Comparison of ENCODE assay signal across 1 cellular context in the genomic region with DNA sequence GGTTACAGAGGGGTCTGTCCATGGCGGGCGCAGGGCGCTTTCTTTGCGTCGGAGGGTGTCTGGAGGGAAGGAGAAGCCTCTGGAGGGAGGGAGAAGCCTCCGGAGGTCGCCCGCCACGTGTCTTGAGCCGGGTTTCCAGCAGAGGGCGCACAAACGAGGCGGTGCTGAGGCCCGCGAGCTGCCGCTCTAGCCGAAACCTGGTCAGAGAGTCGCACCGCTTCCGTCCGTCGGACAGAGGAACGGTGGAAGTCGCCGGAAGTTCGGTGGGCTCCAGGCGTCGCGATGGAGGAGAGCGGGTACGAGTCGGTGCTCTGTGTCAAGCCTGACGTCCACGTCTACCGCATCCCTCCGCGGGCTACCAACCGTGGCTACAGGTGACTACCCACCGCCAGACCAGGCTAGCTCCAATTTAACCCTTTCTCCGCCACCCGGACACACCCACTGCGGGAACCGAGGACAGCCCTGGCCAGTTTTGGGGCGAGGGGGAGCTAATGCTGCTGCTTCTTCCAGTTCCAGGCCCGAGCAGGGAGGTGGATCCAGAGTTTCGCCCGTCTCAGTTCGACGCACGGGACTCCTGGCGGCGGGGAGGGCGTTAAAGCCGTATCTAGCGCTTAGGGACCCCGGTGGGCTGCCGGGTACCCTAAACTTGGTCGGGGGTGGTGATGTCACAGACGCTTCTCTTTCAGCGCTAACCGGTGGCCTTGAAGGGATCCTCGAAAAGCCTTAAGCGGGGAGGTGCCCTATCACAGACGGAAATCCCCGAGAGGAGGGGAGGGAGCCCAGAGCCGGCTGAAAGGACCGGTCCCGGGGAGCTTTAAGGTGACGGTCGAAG.
TF ChIP-seq lines count a peak whose summit lies in the region.

A gene with protein sequence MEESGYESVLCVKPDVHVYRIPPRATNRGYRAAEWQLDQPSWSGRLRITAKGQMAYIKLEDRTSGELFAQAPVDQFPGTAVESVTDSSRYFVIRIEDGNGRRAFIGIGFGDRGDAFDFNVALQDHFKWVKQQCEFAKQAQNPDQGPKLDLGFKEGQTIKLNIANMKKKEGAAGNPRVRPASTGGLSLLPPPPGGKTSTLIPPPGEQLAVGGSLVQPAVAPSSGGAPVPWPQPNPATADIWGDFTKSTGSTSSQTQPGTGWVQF (plus strand): TSS at position 245 of the 832 bp plus-strand sequence. CDS start 38 bp downstream, at position 283.

TF ChIP-seq in K562, 482 proteins besides CTCF, POLR2A, EP300 and RAD21 (continued from another document and continues in another):
- TF ChIP-seq SFPQ (IDR thresholded peaks at IDR 0.05; ENCODE audit: low read depth, low read length) (no peak), CUX1 (CRISPR knock-in tag; IDR thresholded peaks at IDR 0.05) (no peak), ZNF780A (CRISPR knock-in tag; IDR thresholded peaks at IDR 0.05) (no peak), TCF7 (IDR thresholded peaks at IDR 0.05; ENCODE audit: borderline replicate concordance) (peak; percentile 58; the same call in 1 of the 2 replicates), ZNF512 (tag; IDR thresholded peaks at IDR 0.05) (no peak), PHTF2 (CRISPR knock-in tag; IDR thresholded peaks at IDR 0.05) (no peak), SRSF1 (IDR thresholded peaks at IDR 0.05; ENCODE audit: low read depth, low read length) (no peak), BRF1 (IDR thresholded peaks at IDR 0.05; ENCODE audit: borderline replicate concordance, extremely low read depth, insufficient read length) (no peak), PHF20 (IDR thresholded peaks at IDR 0.05; ENCODE audit: partially characterized antibody) (peak; percentile 89), KDM4B (IDR thresholded peaks at IDR 0.05; ENCODE audit: borderline replicate concordance in 2 of 2, low read depth in 1 of 2) (peak in 1 of 2 experiments; percentile 63; a peak in 1 of 4 replicates), CBX5 (IDR thresholded peaks at IDR 0.05; ENCODE audit: borderline replicate concordance, low read depth) (no peak), SNIP1 (IDR thresholded peaks at IDR 0.05; ENCODE audit: low read depth) (peak; percentile 95), FOXA1 (IDR thresholded peaks at IDR 0.05; ENCODE audit: borderline replicate concordance) (no peak), ZNF197 (CRISPR knock-in tag; IDR thresholded peaks at IDR 0.05; ENCODE audit: low read depth) (no peak), ZNF408 (CRISPR knock-in tag; IDR thresholded peaks at IDR 0.05; ENCODE audit: low read depth) (no peak), ESRRA (IDR thresholded peaks at IDR 0.05; ENCODE audit: borderline replicate concordance, low read depth) (peak; percentile 85), MAFF (IDR thresholded peaks at IDR 0.05; ENCODE audit: low read length) (no peak), TSHZ1 (CRISPR knock-in tag; IDR thresholded peaks at IDR 0.05) (no peak), DNMT1 (IDR thresholded peaks at IDR 0.05) (peak; percentile 95; the same call in 1 of the 2 replicates), ASH1L (IDR thresholded peaks at IDR 0.05; ENCODE audit: borderline replicate concordance, low read depth, partially characterized antibody) (no peak), ZNF354B (CRISPR knock-in tag; IDR thresholded peaks at IDR 0.05) (no peak), HDAC2 (IDR thresholded peaks at IDR 0.05) (peak; percentile 92), ZSCAN32 (CRISPR knock-in tag; IDR thresholded peaks at IDR 0.05) (no peak), SPI1 (IDR thresholded peaks at IDR 0.05; ENCODE audit: borderline replicate concordance, low read depth, low read length) (0 out of 2 replicates have a peak, but pooled peaks have one; percentile 23), C11orf30 (IDR thresholded peaks at IDR 0.05; ENCODE audit: low read depth) (peak; percentile 90), ZFX (CRISPR knock-in tag; IDR thresholded peaks at IDR 0.05) (peak; percentile 65), ATF1 (CRISPR knock-in tag; IDR thresholded peaks at IDR 0.05) (peak; percentile 5; the same call in 1 of the 2 replicates), ATF1 (tag; IDR thresholded peaks at IDR 0.05) (peak; percentile 90), ZNF695 (CRISPR knock-in tag; IDR thresholded peaks at IDR 0.05) (no peak), ZNF561 (CRISPR knock-in tag; conservative IDR thresholded peaks at IDR 0.05) (no peak)
- TF ChIP-seq, protein P1, sequence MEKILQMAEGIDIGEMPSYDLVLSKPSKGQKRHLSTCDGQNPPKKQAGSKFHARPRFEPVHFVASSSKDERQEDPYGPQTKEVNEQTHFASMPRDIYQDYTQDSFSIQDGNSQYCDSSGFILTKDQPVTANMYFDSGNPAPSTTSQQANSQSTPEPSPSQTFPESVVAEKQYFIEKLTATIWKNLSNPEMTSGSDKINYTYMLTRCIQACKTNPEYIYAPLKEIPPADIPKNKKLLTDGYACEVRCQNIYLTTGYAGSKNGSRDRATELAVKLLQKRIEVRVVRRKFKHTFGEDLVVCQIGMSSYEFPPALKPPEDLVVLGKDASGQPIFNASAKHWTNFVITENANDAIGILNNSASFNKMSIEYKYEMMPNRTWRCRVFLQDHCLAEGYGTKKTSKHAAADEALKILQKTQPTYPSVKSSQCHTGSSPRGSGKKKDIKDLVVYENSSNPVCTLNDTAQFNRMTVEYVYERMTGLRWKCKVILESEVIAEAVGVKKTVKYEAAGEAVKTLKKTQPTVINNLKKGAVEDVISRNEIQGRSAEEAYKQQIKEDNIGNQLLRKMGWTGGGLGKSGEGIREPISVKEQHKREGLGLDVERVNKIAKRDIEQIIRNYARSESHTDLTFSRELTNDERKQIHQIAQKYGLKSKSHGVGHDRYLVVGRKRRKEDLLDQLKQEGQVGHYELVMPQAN (IDR thresholded peaks at IDR 0.05; ENCODE audit: borderline replicate concordance), result peak; percentile 98
- TF ChIP-seq, protein P2, sequence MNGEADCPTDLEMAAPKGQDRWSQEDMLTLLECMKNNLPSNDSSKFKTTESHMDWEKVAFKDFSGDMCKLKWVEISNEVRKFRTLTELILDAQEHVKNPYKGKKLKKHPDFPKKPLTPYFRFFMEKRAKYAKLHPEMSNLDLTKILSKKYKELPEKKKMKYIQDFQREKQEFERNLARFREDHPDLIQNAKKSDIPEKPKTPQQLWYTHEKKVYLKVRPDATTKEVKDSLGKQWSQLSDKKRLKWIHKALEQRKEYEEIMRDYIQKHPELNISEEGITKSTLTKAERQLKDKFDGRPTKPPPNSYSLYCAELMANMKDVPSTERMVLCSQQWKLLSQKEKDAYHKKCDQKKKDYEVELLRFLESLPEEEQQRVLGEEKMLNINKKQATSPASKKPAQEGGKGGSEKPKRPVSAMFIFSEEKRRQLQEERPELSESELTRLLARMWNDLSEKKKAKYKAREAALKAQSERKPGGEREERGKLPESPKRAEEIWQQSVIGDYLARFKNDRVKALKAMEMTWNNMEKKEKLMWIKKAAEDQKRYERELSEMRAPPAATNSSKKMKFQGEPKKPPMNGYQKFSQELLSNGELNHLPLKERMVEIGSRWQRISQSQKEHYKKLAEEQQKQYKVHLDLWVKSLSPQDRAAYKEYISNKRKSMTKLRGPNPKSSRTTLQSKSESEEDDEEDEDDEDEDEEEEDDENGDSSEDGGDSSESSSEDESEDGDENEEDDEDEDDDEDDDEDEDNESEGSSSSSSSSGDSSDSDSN (IDR thresholded peaks at IDR 0.05; ENCODE audit: borderline replicate concordance in 1 of 2, low read depth in 2 of 2, low read length in 2 of 2), result peak in 1 of 2 experiments; percentile 51; a peak in 1 of 4 replicates
- TF ChIP-seq, protein P3, sequence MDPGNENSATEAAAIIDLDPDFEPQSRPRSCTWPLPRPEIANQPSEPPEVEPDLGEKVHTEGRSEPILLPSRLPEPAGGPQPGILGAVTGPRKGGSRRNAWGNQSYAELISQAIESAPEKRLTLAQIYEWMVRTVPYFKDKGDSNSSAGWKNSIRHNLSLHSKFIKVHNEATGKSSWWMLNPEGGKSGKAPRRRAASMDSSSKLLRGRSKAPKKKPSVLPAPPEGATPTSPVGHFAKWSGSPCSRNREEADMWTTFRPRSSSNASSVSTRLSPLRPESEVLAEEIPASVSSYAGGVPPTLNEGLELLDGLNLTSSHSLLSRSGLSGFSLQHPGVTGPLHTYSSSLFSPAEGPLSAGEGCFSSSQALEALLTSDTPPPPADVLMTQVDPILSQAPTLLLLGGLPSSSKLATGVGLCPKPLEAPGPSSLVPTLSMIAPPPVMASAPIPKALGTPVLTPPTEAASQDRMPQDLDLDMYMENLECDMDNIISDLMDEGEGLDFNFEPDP (CRISPR knock-in tag; IDR thresholded peaks at IDR 0.05), result no peak
- TF ChIP-seq, protein P4, sequence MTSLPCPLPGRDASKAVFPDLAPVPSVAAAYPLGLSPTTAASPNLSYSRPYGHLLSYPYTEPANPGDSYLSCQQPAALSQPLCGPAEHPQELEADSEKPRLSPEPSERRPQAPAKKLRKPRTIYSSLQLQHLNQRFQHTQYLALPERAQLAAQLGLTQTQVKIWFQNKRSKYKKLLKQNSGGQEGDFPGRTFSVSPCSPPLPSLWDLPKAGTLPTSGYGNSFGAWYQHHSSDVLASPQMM (CRISPR knock-in tag; IDR thresholded peaks at IDR 0.05), result no peak
